ENCODE assay signal across 1 cellular context in genomic region chr17:36934144-36934758, GRCh38.
A peak's percentile ranks its signal among the peaks of the same experiment; 100 is the strongest.
TF ChIP-seq lines count a peak whose summit lies in the region.

No MANE protein-coding gene starts in this region.

TF ChIP-seq in H1, 55 proteins besides CTCF, POLR2A, EP300 and RAD21:
- TF ChIP-seq E2F6 (IDR thresholded peaks at IDR 0.05) (no peak), CREB1 (IDR thresholded peaks at IDR 0.05) (no peak), YY1 (IDR thresholded peaks at IDR 0.05; ENCODE audit: low read depth, low read length) (no peak), EGR1 (IDR thresholded peaks at IDR 0.05; ENCODE audit: borderline replicate concordance, low read depth, low read length) (no peak), RNF2 (IDR thresholded peaks at IDR 0.05; ENCODE audit: borderline replicate concordance, low read depth, low read length, missing control alignments, poor library complexity, severe bottlenecking) (peak; percentile 71), TAF1 (IDR thresholded peaks at IDR 0.05; ENCODE audit: low read depth, low read length) (no peak), NANOG (IDR thresholded peaks at IDR 0.05; ENCODE audit: insufficient read depth, low read depth, low read length, poor library complexity, severe bottlenecking) (no peak), ATF2 (IDR thresholded peaks at IDR 0.05; ENCODE audit: low read length) (no peak), POLR2AphosphoS5 (IDR thresholded peaks at IDR 0.05; ENCODE audit: low read depth, low read length) (no peak), SUZ12 (IDR thresholded peaks at IDR 0.05; ENCODE audit: low read length) (peak; percentile 26; the same call in 1 of the 2 replicates), PHF8 (conservative IDR thresholded peaks at IDR 0.05; ENCODE audit: low read depth, low read length) (no peak), RFX5 (IDR thresholded peaks at IDR 0.05; ENCODE audit: borderline replicate concordance, low read depth, low read length) (no peak), CHD1 (IDR thresholded peaks at IDR 0.05; ENCODE audit: low read depth, low read length) (no peak), CBX5 (IDR thresholded peaks at IDR 0.05; ENCODE audit: low read depth, low read length) (no peak), POU5F1 (IDR thresholded peaks at IDR 0.05; ENCODE audit: low read depth, low read length) (no peak), CBX8 (IDR thresholded peaks at IDR 0.05; ENCODE audit: borderline replicate concordance, low read depth, low read length) (no peak), BRCA1 (IDR thresholded peaks at IDR 0.05; ENCODE audit: low read depth, low read length) (no peak), BCL11A (IDR thresholded peaks at IDR 0.05; ENCODE audit: low read depth in 2 of 2, low read length in 2 of 2) (no peak), SIN3A (conservative IDR thresholded peaks at IDR 0.05 in 1 of 2, IDR thresholded peaks at IDR 0.05 in 1 of 2; ENCODE audit: low read depth in 1 of 2, low read length in 2 of 2) (0 out of 4 replicates have a peak, but pooled peaks of 1 of the 2 experiments have one; percentile 27), TCF12 (IDR thresholded peaks at IDR 0.05; ENCODE audit: low read depth, low read length) (0 out of 2 replicates have a peak, but pooled peaks have one; percentile 18), SAP30 (IDR thresholded peaks at IDR 0.05; ENCODE audit: insufficient read depth, insufficient replicate concordance, low read length) (peak; percentile 63), KDM4A (IDR thresholded peaks at IDR 0.05; ENCODE audit: low read depth, low read length, severe bottlenecking) (no peak), GTF2F1 (IDR thresholded peaks at IDR 0.05; ENCODE audit: borderline replicate concordance, low read depth, low read length) (no peak), MAFK (IDR thresholded peaks at IDR 0.05; ENCODE audit: low read depth, low read length) (no peak), NRF1 (IDR thresholded peaks at IDR 0.05; ENCODE audit: low read depth, low read length) (no peak), SIRT6 (IDR thresholded peaks at IDR 0.05; ENCODE audit: low read length) (no peak), RBBP5 (IDR thresholded peaks at IDR 0.05; ENCODE audit: borderline replicate concordance, low read depth, low read length) (peak; percentile 34; the same call in 1 of the 2 replicates), RXRA (IDR thresholded peaks at IDR 0.05; ENCODE audit: insufficient read depth, low read depth, low read length) (no peak), JUN (IDR thresholded peaks at IDR 0.05; ENCODE audit: low read depth, low read length) (no peak), ZNF274 (IDR thresholded peaks at IDR 0.05; ENCODE audit: borderline replicate concordance, extremely low read depth, low read length) (no peak), TAF7 (optimal IDR thresholded peaks at IDR 0.05; ENCODE audit: borderline replicate concordance, low read depth, low read length) (no peak), SRF (IDR thresholded peaks at IDR 0.05; ENCODE audit: low read depth, low read length) (no peak), SP2 (IDR thresholded peaks at IDR 0.05; ENCODE audit: low read length) (no peak), EZH2 (IDR thresholded peaks at IDR 0.05; ENCODE audit: low read depth, low read length, severe bottlenecking) (no peak), ASH2L (IDR thresholded peaks at IDR 0.05; ENCODE audit: low read length) (peak; percentile 63), GABPA (IDR thresholded peaks at IDR 0.05; ENCODE audit: borderline replicate concordance, insufficient read depth, low read length) (no peak), JUND (IDR thresholded peaks at IDR 0.05; ENCODE audit: low read length) (no peak), CTBP2 (IDR thresholded peaks at IDR 0.05; ENCODE audit: borderline replicate concordance, insufficient read depth, insufficient read length, low read length) (peak; percentile 43)
- TF ChIP-seq, protein P1, sequence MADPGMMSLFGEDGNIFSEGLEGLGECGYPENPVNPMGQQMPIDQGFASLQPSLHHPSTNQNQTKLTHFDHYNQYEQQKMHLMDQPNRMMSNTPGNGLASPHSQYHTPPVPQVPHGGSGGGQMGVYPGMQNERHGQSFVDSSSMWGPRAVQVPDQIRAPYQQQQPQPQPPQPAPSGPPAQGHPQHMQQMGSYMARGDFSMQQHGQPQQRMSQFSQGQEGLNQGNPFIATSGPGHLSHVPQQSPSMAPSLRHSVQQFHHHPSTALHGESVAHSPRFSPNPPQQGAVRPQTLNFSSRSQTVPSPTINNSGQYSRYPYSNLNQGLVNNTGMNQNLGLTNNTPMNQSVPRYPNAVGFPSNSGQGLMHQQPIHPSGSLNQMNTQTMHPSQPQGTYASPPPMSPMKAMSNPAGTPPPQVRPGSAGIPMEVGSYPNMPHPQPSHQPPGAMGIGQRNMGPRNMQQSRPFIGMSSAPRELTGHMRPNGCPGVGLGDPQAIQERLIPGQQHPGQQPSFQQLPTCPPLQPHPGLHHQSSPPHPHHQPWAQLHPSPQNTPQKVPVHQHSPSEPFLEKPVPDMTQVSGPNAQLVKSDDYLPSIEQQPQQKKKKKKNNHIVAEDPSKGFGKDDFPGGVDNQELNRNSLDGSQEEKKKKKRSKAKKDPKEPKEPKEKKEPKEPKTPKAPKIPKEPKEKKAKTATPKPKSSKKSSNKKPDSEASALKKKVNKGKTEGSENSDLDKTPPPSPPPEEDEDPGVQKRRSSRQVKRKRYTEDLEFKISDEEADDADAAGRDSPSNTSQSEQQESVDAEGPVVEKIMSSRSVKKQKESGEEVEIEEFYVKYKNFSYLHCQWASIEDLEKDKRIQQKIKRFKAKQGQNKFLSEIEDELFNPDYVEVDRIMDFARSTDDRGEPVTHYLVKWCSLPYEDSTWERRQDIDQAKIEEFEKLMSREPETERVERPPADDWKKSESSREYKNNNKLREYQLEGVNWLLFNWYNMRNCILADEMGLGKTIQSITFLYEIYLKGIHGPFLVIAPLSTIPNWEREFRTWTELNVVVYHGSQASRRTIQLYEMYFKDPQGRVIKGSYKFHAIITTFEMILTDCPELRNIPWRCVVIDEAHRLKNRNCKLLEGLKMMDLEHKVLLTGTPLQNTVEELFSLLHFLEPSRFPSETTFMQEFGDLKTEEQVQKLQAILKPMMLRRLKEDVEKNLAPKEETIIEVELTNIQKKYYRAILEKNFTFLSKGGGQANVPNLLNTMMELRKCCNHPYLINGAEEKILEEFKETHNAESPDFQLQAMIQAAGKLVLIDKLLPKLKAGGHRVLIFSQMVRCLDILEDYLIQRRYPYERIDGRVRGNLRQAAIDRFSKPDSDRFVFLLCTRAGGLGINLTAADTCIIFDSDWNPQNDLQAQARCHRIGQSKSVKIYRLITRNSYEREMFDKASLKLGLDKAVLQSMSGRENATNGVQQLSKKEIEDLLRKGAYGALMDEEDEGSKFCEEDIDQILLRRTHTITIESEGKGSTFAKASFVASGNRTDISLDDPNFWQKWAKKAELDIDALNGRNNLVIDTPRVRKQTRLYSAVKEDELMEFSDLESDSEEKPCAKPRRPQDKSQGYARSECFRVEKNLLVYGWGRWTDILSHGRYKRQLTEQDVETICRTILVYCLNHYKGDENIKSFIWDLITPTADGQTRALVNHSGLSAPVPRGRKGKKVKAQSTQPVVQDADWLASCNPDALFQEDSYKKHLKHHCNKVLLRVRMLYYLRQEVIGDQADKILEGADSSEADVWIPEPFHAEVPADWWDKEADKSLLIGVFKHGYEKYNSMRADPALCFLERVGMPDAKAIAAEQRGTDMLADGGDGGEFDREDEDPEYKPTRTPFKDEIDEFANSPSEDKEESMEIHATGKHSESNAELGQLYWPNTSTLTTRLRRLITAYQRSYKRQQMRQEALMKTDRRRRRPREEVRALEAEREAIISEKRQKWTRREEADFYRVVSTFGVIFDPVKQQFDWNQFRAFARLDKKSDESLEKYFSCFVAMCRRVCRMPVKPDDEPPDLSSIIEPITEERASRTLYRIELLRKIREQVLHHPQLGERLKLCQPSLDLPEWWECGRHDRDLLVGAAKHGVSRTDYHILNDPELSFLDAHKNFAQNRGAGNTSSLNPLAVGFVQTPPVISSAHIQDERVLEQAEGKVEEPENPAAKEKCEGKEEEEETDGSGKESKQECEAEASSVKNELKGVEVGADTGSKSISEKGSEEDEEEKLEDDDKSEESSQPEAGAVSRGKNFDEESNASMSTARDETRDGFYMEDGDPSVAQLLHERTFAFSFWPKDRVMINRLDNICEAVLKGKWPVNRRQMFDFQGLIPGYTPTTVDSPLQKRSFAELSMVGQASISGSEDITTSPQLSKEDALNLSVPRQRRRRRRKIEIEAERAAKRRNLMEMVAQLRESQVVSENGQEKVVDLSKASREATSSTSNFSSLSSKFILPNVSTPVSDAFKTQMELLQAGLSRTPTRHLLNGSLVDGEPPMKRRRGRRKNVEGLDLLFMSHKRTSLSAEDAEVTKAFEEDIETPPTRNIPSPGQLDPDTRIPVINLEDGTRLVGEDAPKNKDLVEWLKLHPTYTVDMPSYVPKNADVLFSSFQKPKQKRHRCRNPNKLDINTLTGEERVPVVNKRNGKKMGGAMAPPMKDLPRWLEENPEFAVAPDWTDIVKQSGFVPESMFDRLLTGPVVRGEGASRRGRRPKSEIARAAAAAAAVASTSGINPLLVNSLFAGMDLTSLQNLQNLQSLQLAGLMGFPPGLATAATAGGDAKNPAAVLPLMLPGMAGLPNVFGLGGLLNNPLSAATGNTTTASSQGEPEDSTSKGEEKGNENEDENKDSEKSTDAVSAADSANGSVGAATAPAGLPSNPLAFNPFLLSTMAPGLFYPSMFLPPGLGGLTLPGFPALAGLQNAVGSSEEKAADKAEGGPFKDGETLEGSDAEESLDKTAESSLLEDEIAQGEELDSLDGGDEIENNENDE (IDR thresholded peaks at IDR 0.05; ENCODE audit: insufficient replicate concordance, low read length): no peak
- TF ChIP-seq, protein P2, sequence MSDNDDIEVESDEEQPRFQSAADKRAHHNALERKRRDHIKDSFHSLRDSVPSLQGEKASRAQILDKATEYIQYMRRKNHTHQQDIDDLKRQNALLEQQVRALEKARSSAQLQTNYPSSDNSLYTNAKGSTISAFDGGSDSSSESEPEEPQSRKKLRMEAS (IDR thresholded peaks at IDR 0.05): no peak
- TF ChIP-seq, protein P3, sequence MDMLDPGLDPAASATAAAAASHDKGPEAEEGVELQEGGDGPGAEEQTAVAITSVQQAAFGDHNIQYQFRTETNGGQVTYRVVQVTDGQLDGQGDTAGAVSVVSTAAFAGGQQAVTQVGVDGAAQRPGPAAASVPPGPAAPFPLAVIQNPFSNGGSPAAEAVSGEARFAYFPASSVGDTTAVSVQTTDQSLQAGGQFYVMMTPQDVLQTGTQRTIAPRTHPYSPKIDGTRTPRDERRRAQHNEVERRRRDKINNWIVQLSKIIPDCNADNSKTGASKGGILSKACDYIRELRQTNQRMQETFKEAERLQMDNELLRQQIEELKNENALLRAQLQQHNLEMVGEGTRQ (IDR thresholded peaks at IDR 0.05; ENCODE audit: low read length): no peak
